Comparison of ENCODE assay signal across 13 cellular contexts in genomic region chr15:30956216-30956803, GRCh38. TPM values are rescaled to one million over a fixed set of nuclear protein-coding genes. Genes with fewer than 3 reads are reported as not detected.
DNase-seq lines count a peak whose midpoint lies in the region; ATAC-seq and TF ChIP-seq lines count a peak whose summit lies in the region.
"Had no signal": no experiment of that assay in that cellular context is flagged by ENCODE, and none has a peak within 500 bp of the region (broad histone marks: within the 10 kb centered on the region; RNA-seq: fewer than 3 reads in every experiment).

No MANE protein-coding gene starts in this region.

- H3K36me3 Mint-ChIP-seq in chondrocyte (ENCODE audit: low read depth) = peaks cover 35% of the 10 kb centered on the region
- H3K36me3 Mint-ChIP-seq in naive thymus-derived CD4-positive, alpha-beta T cell = peaks cover 30 to 84% (median 46%) of the 10 kb centered on the region in 5 donors

- no peak for TF ChIP-seq CTCF in chondrocyte (IDR thresholded peaks at IDR 0.05)

- no peaks in the 10 kb centered on the region for H3K27me3 Mint-ChIP-seq in chondrocyte (ENCODE audit: low read depth)
- H3K27me3 Mint-ChIP-seq in naive thymus-derived CD4-positive, alpha-beta T cell = no peaks in the 10 kb centered on the region
- H3K27me3 Mint-ChIP-seq: activated CD4-positive, alpha-beta T cell treated with anti-CD3 and anti-CD28 coated beads, Interleukin-2, amount 10 ng/mL, durations not matched to agents 7 days and 5 days; CD4-positive, CD25-positive, alpha-beta regulatory T cell; central memory CD8-positive, alpha-beta T cell had no signal

- POLR2A ChIA-PET in naive thymus-derived CD4-positive, alpha-beta T cell (lab: Charles Lee) = no interaction called here

- no peaks in the 10 kb centered on the region for H3K4me1 ChIP-seq in naive thymus-derived CD4-positive, alpha-beta T cell (ENCODE audit: control insufficient read depth in 2 of 2, insufficient read depth in 2 of 2, low read length in 2 of 2)

- no peak overlapping the region for H3K27ac ChIP-seq in naive thymus-derived CD4-positive, alpha-beta T cell (ENCODE audit: low read depth, low read length)
- H3K27ac ChIP-seq: KMS-11 had no signal

- no peak overlapping the region for H3K4me3 Mint-ChIP-seq in chondrocyte (ENCODE audit: unreplicated experiment)
- H3K4me3 Mint-ChIP-seq in naive thymus-derived CD4-positive, alpha-beta T cell = no peak overlapping the region
- H3K4me3 Mint-ChIP-seq: activated CD4-positive, alpha-beta T cell treated with anti-CD3 and anti-CD28 coated beads, Interleukin-2, amount 10 ng/mL, durations not matched to agents 7 days and 5 days; CD4-positive, CD25-positive, alpha-beta regulatory T cell; central memory CD8-positive, alpha-beta T cell had no signal

- H3K4me1 Mint-ChIP-seq in chondrocyte (ENCODE audit: low read depth) = peaks cover 18% of the 10 kb centered on the region
- H3K4me1 Mint-ChIP-seq in naive thymus-derived CD4-positive, alpha-beta T cell = peaks cover under 1 to 13% (median 6%) of the 10 kb centered on the region in 7 donors

- no peaks in the 10 kb centered on the region for H3K9me3 ChIP-seq in naive thymus-derived CD4-positive, alpha-beta T cell (ENCODE audit: control insufficient read depth in 2 of 3, low read length in 3 of 3)

- intact Hi-C loops in naive thymus-derived CD4-positive, alpha-beta T cell (cut with micrococcal nuclease) = loop anchor here in 1 of 2 donors (10.0 kb wide), 1 partner anchor 168 kb away; no protein-coding TSS in a partner anchor

- peak; percentile 61 for DNase-seq in EL
- peak; percentile 68 for DNase-seq in MV-4-11 (lab: John Stamatoyannopoulos, UW)
- no peak for DNase-seq in chondrocyte (ENCODE audit: low spot score)
- DNase-seq in naive thymus-derived CD4-positive, alpha-beta T cell = no peak
- DNase-seq in cerebellar cortex (ENCODE audit: low spot score) = no peak
- DNase-seq in NCI-H1092 (lab: John Stamatoyannopoulos, UW) = no peak
- DNase-seq in DMS153 (lab: John Stamatoyannopoulos, UW) = no peak
- DNase-seq: activated CD4-positive, alpha-beta T cell treated with anti-CD3 and anti-CD28 coated beads, Interleukin-2, amount 10 ng/mL, durations not matched to agents 7 days and 5 days; activated effector memory CD4-positive, alpha-beta T cell treated with Interleukin-2 at 50 U/mL for 16 hours; CD4-positive, CD25-positive, alpha-beta regulatory T cell had no signal

- peaks cover 39 to 93% (median 54%) of the 10 kb centered on the region in 3 experiments for H3K36me3 ChIP-seq in naive thymus-derived CD4-positive, alpha-beta T cell (ENCODE audit: control insufficient read depth in 2 of 3, insufficient read depth in 3 of 3, low read length in 3 of 3)

- no peak overlapping the region for H3K4me3 ChIP-seq in naive thymus-derived CD4-positive, alpha-beta T cell (ENCODE audit: low read length)

- CTCF ChIA-PET in naive thymus-derived CD4-positive, alpha-beta T cell (lab: Charles Lee) = no interaction called here

- ATAC-seq in naive thymus-derived CD4-positive, alpha-beta T cell = peak; percentile 29
- no peak for ATAC-seq in HG02970 (IDR thresholded peaks at IDR 0.05; ENCODE audit: low FRiP score, unreplicated experiment)

- peak overlapping the region; percentile 6 for H3K27ac Mint-ChIP-seq in chondrocyte (ENCODE audit: unreplicated experiment)
- H3K27ac Mint-ChIP-seq in naive thymus-derived CD4-positive, alpha-beta T cell = peak overlapping the region in 4 of 9 donors; percentile 19 to 78 (median 29)
- H3K27ac Mint-ChIP-seq: activated CD4-positive, alpha-beta T cell treated with anti-CD3 and anti-CD28 coated beads, Interleukin-2, amount 10 ng/mL, durations not matched to agents 7 days and 5 days; CD4-positive, CD25-positive, alpha-beta regulatory T cell had no signal

- no peaks in the 10 kb centered on the region for H3K27me3 ChIP-seq in naive thymus-derived CD4-positive, alpha-beta T cell (ENCODE audit: control insufficient read depth in 2 of 2, insufficient read depth in 2 of 2, low read length in 2 of 2)

- H3K9me3 Mint-ChIP-seq in chondrocyte (ENCODE audit: low read depth) = no peaks in the 10 kb centered on the region
- H3K9me3 Mint-ChIP-seq in naive thymus-derived CD4-positive, alpha-beta T cell = no peaks in the 10 kb centered on the region
- H3K9me3 Mint-ChIP-seq: activated CD4-positive, alpha-beta T cell treated with anti-CD3 and anti-CD28 coated beads, Interleukin-2, amount 10 ng/mL, durations not matched to agents 7 days and 5 days; central memory CD8-positive, alpha-beta T cell had no signal

RNA-seq across cellular contexts. Expression of gene MTMR10, which starts 35.1 kb away (rescaled TPM):
- total RNA-seq in chondrocyte = 14.9 to 16.5 TPM (median 16.1 TPM) in 3 replicates
- 10 to 100 TPM; 21.2 to 50.8 (median 34.0) TPM for total RNA-seq in naive thymus-derived CD4-positive, alpha-beta T cell
- 1 to 10 TPM; 4.0 to 9.4 TPM for polyA plus RNA-seq in naive thymus-derived CD4-positive, alpha-beta T cell

RNA-seq across cellular contexts. Expression of gene FAN1, which starts 52.6 kb away (rescaled TPM):
- 13.5 to 27.5 TPM (median 16.3 TPM) in 3 replicates for total RNA-seq in chondrocyte
- total RNA-seq in naive thymus-derived CD4-positive, alpha-beta T cell = 10 to 100 TPM; 24.0 to 29.5 (median 28.2) TPM
- polyA plus RNA-seq in naive thymus-derived CD4-positive, alpha-beta T cell = 10 to 100 TPM in 1 of 2 donors, 1 to 10 TPM in 1; 9.6 to 10.5 TPM

Comparison
In these comparisons a context has a peak if more than half of its experiments do, and no peak if none do; other contexts are left out.
1. DNase-seq: peak in EL (single experiment) and MV-4-11 (single experiment); none in chondrocyte (single experiment), naive thymus-derived CD4-positive, alpha-beta T cell (0 of 9), cerebellar cortex (single experiment), NCI-H1092 (single experiment) and DMS153 (single experiment).